In the genomic region with DNA sequence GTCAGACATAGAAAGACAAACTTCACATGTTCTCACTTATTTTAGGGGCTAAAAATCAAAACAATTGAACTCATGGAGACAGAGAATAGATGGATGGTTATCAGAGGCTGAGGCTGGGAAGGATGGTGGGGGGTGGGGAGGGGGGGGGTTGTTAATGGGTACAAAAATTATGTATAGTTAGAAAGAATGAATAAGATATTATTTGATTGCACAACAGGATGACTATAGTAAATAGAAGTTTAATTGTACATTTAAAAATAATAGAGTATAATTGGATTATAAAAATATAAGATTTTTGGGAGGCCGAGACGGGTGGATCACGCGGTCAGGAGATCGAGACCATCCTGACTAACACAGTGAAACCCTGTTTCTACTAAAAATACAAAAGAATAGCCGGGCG, we compare ENCODE assay signal across 9 cellular contexts. TPM values are rescaled to one million over a fixed set of nuclear protein-coding genes. Genes with fewer than 3 reads are reported as not detected.
"Had no signal": no experiment of that assay in that cellular context is flagged by ENCODE, and none has a peak within 500 bp of the region (broad histone marks: within the 10 kb centered on the region; RNA-seq: fewer than 3 reads in every experiment).

No MANE protein-coding gene starts in this region.

- H3K4me3 ChIP-seq: GM12878 had no signal

- DNase-seq: GDM1, GF-D8 had no signal

- ATAC-seq: GM12878 had no signal

- FAIRE-seq: G401.6, GM12878, GM12891, GM12892, GM18507, GM19239 had no signal

RNA-seq across cellular contexts. Expression of a gene that starts 33.3 kb away (rescaled TPM):
- total RNA-seq: G401 had no signal
